ENCODE assay signal across 8 cellular contexts in the genomic region with DNA sequence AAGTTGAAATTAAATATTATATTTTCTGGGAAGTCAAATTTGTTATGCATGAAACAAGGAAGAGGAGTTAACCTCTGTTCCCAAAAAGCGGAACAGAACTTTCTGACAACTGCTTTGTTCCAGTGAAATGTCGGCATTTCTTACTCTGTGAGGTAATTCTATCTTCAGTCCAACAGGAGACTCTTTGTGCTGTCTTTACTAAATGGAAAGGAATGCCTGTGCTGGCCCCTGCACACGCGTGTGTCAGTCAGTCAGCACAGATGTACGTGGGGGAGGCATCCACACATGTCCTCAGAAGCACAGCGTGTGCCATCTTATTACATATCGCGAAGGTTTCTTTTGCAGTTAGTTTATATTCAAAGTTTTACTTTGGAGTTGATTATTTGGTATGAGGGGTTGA. TPM values are rescaled to one million over a fixed set of nuclear protein-coding genes. Genes with fewer than 3 reads are reported as not detected.
A peak's percentile ranks its signal among the peaks of the same experiment; 100 is the strongest.
DNase-seq lines count a peak whose midpoint lies in the region; ATAC-seq and TF ChIP-seq lines count a peak whose summit lies in the region.

No MANE protein-coding gene starts in this region.

- no peak for TF ChIP-seq CTCF in left ventricle myocardium inferior (IDR thresholded peaks at IDR 0.05; ENCODE audit: borderline replicate concordance)
- TF ChIP-seq CTCF in retinal pigment epithelial cell (conservative IDR thresholded peaks at IDR 0.05; ENCODE audit: low read depth, low read length), result no peak

- H3K4me1 ChIP-seq in left ventricle myocardium inferior, result peaks cover 9% of the 10 kb centered on the region

- ATAC-seq in GM21526 (IDR thresholded peaks at IDR 0.05; ENCODE audit: low FRiP score, unreplicated experiment) (no peak), GM21723 (IDR thresholded peaks at IDR 0.05; ENCODE audit: unreplicated experiment) (no peak)

- intact Hi-C loops in left ventricle myocardium inferior (cut with micrococcal nuclease), result no loop called here

- DNase-seq in GF-D8 (lab: John Stamatoyannopoulos, UW), result peak; percentile 81
- peak; percentile 71 for DNase-seq in amniotic stem cell (lab: John Stamatoyannopoulos, UW)
- no peak for DNase-seq in left ventricle myocardium inferior
- no peak for DNase-seq in retinal pigment epithelial cell (ENCODE audit: low read depth)
- no peak for DNase-seq in NCI-H2227 (lab: John Stamatoyannopoulos, UW; ENCODE audit: unreplicated experiment)
- no peak for DNase-seq in T-helper 1 cell

- H3K4me3 ChIP-seq in left ventricle myocardium inferior (peak overlapping the region; percentile 65), retinal pigment epithelial cell (ENCODE audit: low read length) (peak overlapping the region; percentile 81)

- H3K27me3 ChIP-seq in left ventricle myocardium inferior (ENCODE audit: low read depth), result no peaks in the 10 kb centered on the region

- H3K9me3 ChIP-seq in left ventricle myocardium inferior (replicated peaks), result no peaks in the 10 kb centered on the region

- peak overlapping the region; percentile 76 for H3K27ac ChIP-seq in left ventricle myocardium inferior (replicated peaks)

- peaks cover 32% of the 10 kb centered on the region for H3K36me3 ChIP-seq in left ventricle myocardium inferior

RNA-seq across cellular contexts. Expression of a gene that starts 37.5 kb away (rescaled TPM):
- 11.3 TPM for total RNA-seq in left ventricle myocardium inferior

RNA-seq across cellular contexts. Expression of a gene that starts 45.2 kb away (rescaled TPM):
- total RNA-seq in left ventricle myocardium inferior, result 0.36 TPM

RNA-seq across cellular contexts. Expression of a gene that starts 49.5 kb away (rescaled TPM):
- not detected for total RNA-seq in left ventricle myocardium inferior

Comparison
In these comparisons a context has a peak if more than half of its experiments do, and no peak if none do; other contexts are left out.
1. DNase-seq: peak in GF-D8 (single experiment) and amniotic stem cell (single experiment); none in left ventricle myocardium inferior (single experiment), retinal pigment epithelial cell (single experiment), NCI-H2227 (single experiment) and T-helper 1 cell (0 of 5).